22 cellular contexts compared by ENCODE assay signal in genomic region chr20:54112221-54112884, GRCh38. TPM values are rescaled to one million over a fixed set of nuclear protein-coding genes. Genes with fewer than 3 reads are reported as not detected.
"Had no signal": no experiment of that assay in that cellular context is flagged by ENCODE, and none has a peak within 500 bp of the region (broad histone marks: within the 10 kb centered on the region; RNA-seq: fewer than 3 reads in every experiment).

No MANE protein-coding gene starts in this region.

- H3K36me3 ChIP-seq: ascending aorta, esophagus muscularis mucosa, gastrocnemius medialis, heart left ventricle, thyroid gland had no signal

- H3K79me2 ChIP-seq: parathyroid adenoma had no signal

- H3K27ac ChIP-seq: ascending aorta, esophagus muscularis mucosa, gastrocnemius medialis, heart left ventricle, parathyroid adenoma, skin epidermis, thyroid gland had no signal

- H3K27me3 ChIP-seq: ascending aorta, esophagus muscularis mucosa, gastrocnemius medialis, thyroid gland had no signal

- H3K9ac ChIP-seq: parathyroid adenoma had no signal

- H3K9me3 ChIP-seq: ascending aorta, esophagus muscularis mucosa, gastrocnemius medialis, heart left ventricle, mucosa of descending colon, thyroid gland had no signal

- FAIRE-seq: bronchial epithelial cell, endometrium had no signal

- H3K4me1 Mint-ChIP-seq: activated naive CD8-positive, alpha-beta T cell treated with anti-CD3 and anti-CD28 coated beads, Interleukin-2, amount 50 U/mL, for 24 hours; immature natural killer cell; stimulated activated naive B cell treated with anti-CD40 and anti-IgM and Interleukin-4, amounts not matched to agents 10 μg/mL and 1 μg/mL and 100 μg/mL, for 72 hours had no signal

- H3K36me3 Mint-ChIP-seq: stimulated activated naive B cell treated with anti-CD40 and anti-IgM and Interleukin-4, amounts not matched to agents 10 μg/mL and 1 μg/mL and 100 μg/mL, for 72 hours had no signal

- ATAC-seq: activated naive CD8-positive, alpha-beta T cell treated with anti-CD3 and anti-CD28 coated beads, Interleukin-2, amount 50 U/mL, for 24 hours; gastrocnemius medialis; heart left ventricle; mucosa of descending colon; naive thymus-derived CD4-positive, alpha-beta T cell; stimulated activated naive B cell treated with anti-CD40 and anti-IgM and Interleukin-4, amounts not matched to agents 10 μg/mL and 1 μg/mL and 100 μg/mL, for 72 hours had no signal

- H3K4me3 ChIP-seq: ascending aorta, esophagus muscularis mucosa, gastrocnemius medialis, heart left ventricle, mucosa of descending colon, skin epidermis, thyroid gland had no signal

- H2AFZ ChIP-seq: parathyroid adenoma had no signal

- H3K4me3 Mint-ChIP-seq: activated naive CD4-positive, alpha-beta T cell treated with anti-CD3 and anti-CD28 coated beads for 36 hours; activated naive CD8-positive, alpha-beta T cell treated with anti-CD3 and anti-CD28 coated beads, Interleukin-2, amount 50 U/mL, for 24 hours; immature natural killer cell; memory B cell; naive thymus-derived CD4-positive, alpha-beta T cell; stimulated activated naive B cell treated with anti-CD40 and anti-IgM and Interleukin-4, amounts not matched to agents 10 μg/mL and 1 μg/mL and 100 μg/mL, for 72 hours had no signal

- H3K4me1 ChIP-seq: ascending aorta, esophagus muscularis mucosa, gastrocnemius medialis, parathyroid adenoma, thyroid gland had no signal

- H3K27ac Mint-ChIP-seq: activated naive CD4-positive, alpha-beta T cell treated with anti-CD3 and anti-CD28 coated beads for 36 hours; activated naive CD8-positive, alpha-beta T cell treated with anti-CD3 and anti-CD28 coated beads, Interleukin-2, amount 50 U/mL, for 24 hours; activated T-helper 2 cell treated with anti-CD3 and anti-CD28 coated beads, Interferon-gamma antibody, Interleukin-2, Interleukin-4, amounts not matched to agents 10 μg/mL and 5 μg/mL and 100 μg/mL, durations not matched to agents 14 hours and 24 hours and 36 hours; immature natural killer cell; memory B cell; naive thymus-derived CD4-positive, alpha-beta T cell; stimulated activated naive B cell treated with anti-CD40 and anti-IgM and Interleukin-4, amounts not matched to agents 10 μg/mL and 1 μg/mL and 100 μg/mL, for 72 hours had no signal

- DNase-seq: activated CD4-positive, alpha-beta T cell treated with anti-CD3 and anti-CD28 coated beads, Interleukin-2, amount 50 U/mL, for 1 hour; activated naive CD4-positive, alpha-beta T cell treated with anti-CD3 and anti-CD28 coated beads for 36 hours; activated naive CD8-positive, alpha-beta T cell treated with anti-CD3 and anti-CD28 coated beads, Interleukin-2, amount 50 U/mL, for 24 hours; gastrocnemius medialis; heart left ventricle; immature natural killer cell; naive thymus-derived CD4-positive, alpha-beta T cell; retina; stimulated activated CD4-positive, alpha-beta T cell treated with anti-CD3 and anti-CD28 coated beads, Interleukin-15, amount 100 ng/mL, for 24 hours; stimulated activated CD4-positive, alpha-beta T cell treated with anti-CD3 and anti-CD28 coated beads, Interleukin-4, amount 100 ng/mL, for 1 hour; stimulated activated naive B cell treated with anti-CD40 and anti-IgM and Interleukin-4, amounts not matched to agents 10 μg/mL and 1 μg/mL and 100 μg/mL, for 72 hours; thyroid gland had no signal

- H3K9me3 Mint-ChIP-seq: activated naive CD4-positive, alpha-beta T cell treated with anti-CD3 and anti-CD28 coated beads for 36 hours; activated naive CD8-positive, alpha-beta T cell treated with anti-CD3 and anti-CD28 coated beads, Interleukin-2, amount 50 U/mL, for 24 hours; immature natural killer cell had no signal

RNA-seq across cellular contexts. Expression of gene BCAS1, which starts 42.0 kb away (rescaled TPM):
- total RNA-seq: activated T-helper 2 cell treated with anti-CD3 and anti-CD28 coated beads, Interferon-gamma antibody, Interleukin-2, Interleukin-4, amounts not matched to agents 10 μg/mL and 5 μg/mL and 100 μg/mL, durations not matched to agents 14 hours and 24 hours and 36 hours; ascending aorta; bronchial epithelial cell; dermis microvascular lymphatic vessel endothelial cell; heart left ventricle had no signal
- polyA plus RNA-seq: heart left ventricle had no signal
